ENCODE assay signal across 13 cellular contexts in the genomic region with DNA sequence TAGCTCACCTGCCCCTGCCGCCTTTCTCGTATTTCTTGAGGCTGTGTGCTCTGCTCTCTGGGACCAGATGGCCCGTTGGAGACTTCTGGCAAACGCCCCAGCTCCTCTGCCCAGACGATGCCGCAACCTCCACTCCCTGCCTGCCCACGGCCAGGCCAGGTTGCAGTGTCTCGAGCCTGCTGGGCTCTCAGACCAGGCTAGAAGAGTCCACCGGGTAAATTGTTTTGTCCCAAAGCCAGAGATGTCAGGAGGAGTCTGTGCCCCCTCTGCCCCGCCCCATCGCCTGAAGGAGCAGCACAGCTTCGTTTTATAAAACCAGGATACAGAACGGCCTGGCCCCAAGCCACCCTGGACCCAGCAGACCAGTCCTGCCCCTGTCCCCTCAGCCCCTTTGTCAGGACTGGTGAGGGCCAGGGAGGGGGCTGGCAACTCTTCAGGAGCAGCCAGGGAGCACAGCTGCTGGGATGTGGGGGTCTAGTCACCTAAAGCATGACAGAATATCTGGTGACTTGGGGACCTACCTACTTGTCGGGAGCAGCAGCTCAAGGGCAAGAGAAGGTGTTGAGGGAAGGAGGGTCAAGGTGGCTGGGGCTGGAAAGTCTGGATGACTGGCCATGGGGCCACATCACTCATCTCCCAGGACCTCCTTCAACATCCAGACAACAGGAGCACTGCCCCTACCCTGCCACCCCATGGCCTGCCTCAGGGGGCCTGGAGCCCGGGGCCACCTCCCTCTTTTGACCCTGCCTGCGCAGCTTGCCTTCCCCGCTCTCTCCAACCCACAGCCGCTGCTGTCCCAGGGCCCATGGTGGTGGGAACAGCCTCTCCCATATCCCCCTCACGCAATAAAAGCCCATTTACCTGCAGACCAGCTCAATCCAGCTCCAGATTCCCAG. TPM values are rescaled to one million over a fixed set of nuclear protein-coding genes. Genes with fewer than 3 reads are reported as not detected.
A peak's percentile ranks its signal among the peaks of the same experiment; 100 is the strongest.
DNase-seq lines count a peak whose midpoint lies in the region; ATAC-seq and TF ChIP-seq lines count a peak whose summit lies in the region.
"Had no signal": no experiment of that assay in that cellular context is flagged by ENCODE, and none has a peak within 500 bp of the region (broad histone marks: within the 10 kb centered on the region; RNA-seq: fewer than 3 reads in every experiment).

No MANE protein-coding gene starts in this region.

- no peak for TF ChIP-seq POLR2A in vagina (IDR thresholded peaks at IDR 0.05)

- H3K4me1 Mint-ChIP-seq in activated naive CD8-positive, alpha-beta T cell treated with anti-CD3 and anti-CD28 coated beads, Interleukin-2, amount 10 ng/mL, durations not matched to agents 7 days and 5 days: peaks cover 27% of the 10 kb centered on the region
- H3K4me1 Mint-ChIP-seq in activated naive CD8-positive, alpha-beta T cell treated with anti-CD3 and anti-CD28 coated beads, Interleukin-2, amount 50 U/mL, for 24 hours: peaks cover 48% of the 10 kb centered on the region

- no peak for TF ChIP-seq CTCF in vagina (IDR thresholded peaks at IDR 0.05)

- H3K4me1 ChIP-seq in NT2/D1 (ENCODE audit: insufficient read depth, insufficient read length): peaks cover 39% of the 10 kb centered on the region
- peaks cover 29% of the 10 kb centered on the region for H3K4me1 ChIP-seq in vagina

- H3K27me3 ChIP-seq in NT2/D1 (ENCODE audit: insufficient read depth, insufficient read length): no peaks in the 10 kb centered on the region
- no peaks in the 10 kb centered on the region for H3K27me3 ChIP-seq in vagina

- peaks cover 1% of the 10 kb centered on the region for H3K9me3 Mint-ChIP-seq in activated naive CD8-positive, alpha-beta T cell treated with anti-CD3 and anti-CD28 coated beads, Interleukin-2, amount 10 ng/mL, durations not matched to agents 7 days and 5 days
- no peaks in the 10 kb centered on the region for H3K9me3 Mint-ChIP-seq in activated naive CD8-positive, alpha-beta T cell treated with anti-CD3 and anti-CD28 coated beads, Interleukin-2, amount 50 U/mL, for 24 hours
- H3K9me3 Mint-ChIP-seq: CD4-positive, alpha-beta T cell; HFFc6 had no signal

- H3K36me3 Mint-ChIP-seq in activated naive CD8-positive, alpha-beta T cell treated with anti-CD3 and anti-CD28 coated beads, Interleukin-2, amount 10 ng/mL, durations not matched to agents 7 days and 5 days: peaks cover 2% of the 10 kb centered on the region
- H3K36me3 Mint-ChIP-seq in activated naive CD8-positive, alpha-beta T cell treated with anti-CD3 and anti-CD28 coated beads, Interleukin-2, amount 50 U/mL, for 24 hours (ENCODE audit: low read depth): no peaks in the 10 kb centered on the region

- peak overlapping the region; percentile 26 for H3K9ac ChIP-seq in NT2/D1 (ENCODE audit: insufficient read length, low read depth)

- H3K27me3 Mint-ChIP-seq in activated naive CD8-positive, alpha-beta T cell treated with anti-CD3 and anti-CD28 coated beads, Interleukin-2, amount 10 ng/mL, durations not matched to agents 7 days and 5 days: no peaks in the 10 kb centered on the region
- H3K27me3 Mint-ChIP-seq in activated naive CD8-positive, alpha-beta T cell treated with anti-CD3 and anti-CD28 coated beads, Interleukin-2, amount 50 U/mL, for 24 hours: no peaks in the 10 kb centered on the region
- H3K27me3 Mint-ChIP-seq: CD4-positive, alpha-beta T cell had no signal

- peak overlapping the region; percentile 33 for H3K27ac ChIP-seq in vagina

- no peak overlapping the region for H3K4me3 ChIP-seq in NT2/D1 (ENCODE audit: insufficient read length, low read depth)
- H3K4me3 ChIP-seq in vagina: no peak overlapping the region
- H3K4me3 ChIP-seq: mucosa of descending colon had no signal

- no peaks in the 10 kb centered on the region for H3K36me3 ChIP-seq in NT2/D1 (ENCODE audit: insufficient read depth, insufficient read length, low read length)
- H3K36me3 ChIP-seq in vagina: no peaks in the 10 kb centered on the region

- no peak for ATAC-seq in activated naive CD8-positive, alpha-beta T cell treated with anti-CD3 and anti-CD28 coated beads, Interleukin-2, amount 10 ng/mL, durations not matched to agents 7 days and 5 days (ENCODE audit: low read depth)
- no peak for ATAC-seq in activated naive CD8-positive, alpha-beta T cell treated with anti-CD3 and anti-CD28 coated beads, Interleukin-2, amount 50 U/mL, for 24 hours
- ATAC-seq in left lobe of liver (peak; percentile 83), GM21515 (IDR thresholded peaks at IDR 0.05; ENCODE audit: unreplicated experiment) (no peak)
- ATAC-seq: mucosa of descending colon had no signal

- POLR2A ChIA-PET in activated naive CD8-positive, alpha-beta T cell treated with anti-CD3 and anti-CD28 coated beads, Interleukin-2, amount 10 ng/mL, durations not matched to agents 7 days and 5 days (lab: Charles Lee): interaction anchor here (1.4 to 12.2 kb wide), 3 partner anchors 16 to 36 kb away, joined by 8 to 226 read pairs (median 11); partner anchors contain the start of gene LBR

- H3K4me3 Mint-ChIP-seq in activated naive CD8-positive, alpha-beta T cell treated with anti-CD3 and anti-CD28 coated beads, Interleukin-2, amount 10 ng/mL, durations not matched to agents 7 days and 5 days: no peak overlapping the region
- no peak overlapping the region for H3K4me3 Mint-ChIP-seq in activated naive CD8-positive, alpha-beta T cell treated with anti-CD3 and anti-CD28 coated beads, Interleukin-2, amount 50 U/mL, for 24 hours
- H3K4me3 Mint-ChIP-seq: CD4-positive, alpha-beta T cell; HFFc6 had no signal

- no peak overlapping the region for H3K27ac Mint-ChIP-seq in activated naive CD8-positive, alpha-beta T cell treated with anti-CD3 and anti-CD28 coated beads, Interleukin-2, amount 10 ng/mL, durations not matched to agents 7 days and 5 days
- H3K27ac Mint-ChIP-seq in activated naive CD8-positive, alpha-beta T cell treated with anti-CD3 and anti-CD28 coated beads, Interleukin-2, amount 50 U/mL, for 24 hours: no peak overlapping the region
- H3K27ac Mint-ChIP-seq: HFFc6 had no signal

- intact Hi-C loops in vagina (cut with DNase I): no loop called here

- peak; percentile 17 for DNase-seq in activated naive CD8-positive, alpha-beta T cell treated with anti-CD3 and anti-CD28 coated beads, Interleukin-2, amount 10 ng/mL, durations not matched to agents 7 days and 5 days
- no peak for DNase-seq in activated naive CD8-positive, alpha-beta T cell treated with anti-CD3 and anti-CD28 coated beads, Interleukin-2, amount 50 U/mL, for 24 hours
- no peak for DNase-seq in NT2/D1 (ENCODE audit: low read depth, low spot score)
- no peak for DNase-seq in left lobe of liver (ENCODE audit: low spot score)
- no peak for DNase-seq in vagina (ENCODE audit: extremely low spot score in 2 of 2)
- DNase-seq in NCI-H1436 (lab: John Stamatoyannopoulos, UW): no peak
- no peak for DNase-seq in Kasumi-1 (lab: John Stamatoyannopoulos, UW)
- DNase-seq: activated naive CD4-positive, alpha-beta T cell treated with anti-CD3 and anti-CD28 coated beads, Interleukin-2, amount 50 U/mL, for 16 hours; CD4-positive, alpha-beta T cell; HFFc6; hypothalamus had no signal

- 0 out of 2 replicates have a peak, but pooled peaks cover 2% of the 10 kb centered on the region for H3K9me3 ChIP-seq in NT2/D1 (ENCODE audit: insufficient read depth, low read length)
- H3K9me3 ChIP-seq in vagina: no peaks in the 10 kb centered on the region
- H3K9me3 ChIP-seq: mucosa of descending colon had no signal

RNA-seq across cellular contexts. Expression of gene LBR, which starts 33.9 kb away (rescaled TPM):
- total RNA-seq in activated naive CD8-positive, alpha-beta T cell treated with anti-CD3 and anti-CD28 coated beads, Interleukin-2, amount 10 ng/mL, durations not matched to agents 7 days and 5 days: 100 to 1,000 TPM; 168 to 171 TPM
- total RNA-seq in left lobe of liver (22.1 TPM), vagina (41.5 TPM)
